ENCODE assay signal across 8 cellular contexts in the genomic region with DNA sequence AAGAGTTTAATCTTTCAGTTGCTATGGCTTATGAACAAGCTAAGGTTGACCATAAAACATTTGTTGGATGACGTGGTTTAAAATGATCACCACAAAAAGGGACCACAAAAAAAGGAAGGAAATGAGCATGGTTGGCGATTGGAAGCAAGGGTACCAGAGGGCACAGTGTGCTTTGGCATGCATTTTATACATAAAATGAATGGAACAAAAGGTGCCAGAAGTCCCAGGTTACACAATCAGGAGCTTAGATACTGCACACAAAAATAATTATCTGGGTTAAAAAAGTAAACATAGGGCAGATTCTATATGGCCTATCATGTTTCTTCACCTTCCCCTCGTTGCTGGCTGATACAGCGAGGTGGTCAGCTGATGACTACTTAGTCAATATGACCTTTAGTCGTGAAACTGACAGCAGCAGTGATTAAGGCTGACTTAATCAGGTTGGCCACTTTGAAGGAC. TPM values are rescaled to one million over a fixed set of nuclear protein-coding genes. Genes with fewer than 3 reads are reported as not detected.
DNase-seq lines count a peak whose midpoint lies in the region; ATAC-seq and TF ChIP-seq lines count a peak whose summit lies in the region.

No MANE protein-coding gene starts in this region.

- peaks cover 30% of the 10 kb centered on the region for H3K36me3 ChIP-seq in MG63
- H3K36me3 ChIP-seq in prostate gland, result peaks cover 0 to 1% of the 10 kb centered on the region in 2 donors
- H3K36me3 ChIP-seq in neuronal stem cell (replicated peaks in 1 of 2; ENCODE audit: control insufficient read depth in 2 of 2, insufficient read depth in 2 of 2, low read length in 2 of 2), result peaks cover 8 to 83% of the 10 kb centered on the region in 2 donors
- H3K36me3 ChIP-seq in suprapubic skin, result peaks cover 47% of the 10 kb centered on the region

- no peaks in the 10 kb centered on the region for H3K79me1 ChIP-seq in neuronal stem cell (ENCODE audit: low read depth, low read length)

- H3K4ac ChIP-seq in neuronal stem cell (ENCODE audit: low read length), result no peak overlapping the region

- no peak overlapping the region for H3K4me2 ChIP-seq in neuronal stem cell (ENCODE audit: insufficient read depth, low read length, poor library complexity, severe bottlenecking)

- no peak overlapping the region for H2BK5ac ChIP-seq in neuronal stem cell (ENCODE audit: low read length)

- H2BK120ac ChIP-seq in neuronal stem cell (ENCODE audit: low read depth, low read length), result no peak overlapping the region

- H3K4me1 ChIP-seq in prostate gland (replicated peaks) (no peaks in the 10 kb centered on the region), neuronal stem cell (ENCODE audit: control insufficient read depth in 2 of 2, insufficient read depth in 1 of 2, low read depth in 1 of 2, low read length in 2 of 2) (peaks cover 0 to 3% of the 10 kb centered on the region in 2 donors), suprapubic skin (peaks cover 5% of the 10 kb centered on the region)

- H3K18ac ChIP-seq in neuronal stem cell (ENCODE audit: low read length), result no peak overlapping the region

- no peak for TF ChIP-seq EP300 in suprapubic skin (IDR thresholded peaks at IDR 0.05)

- H4K8ac ChIP-seq in neuronal stem cell (ENCODE audit: low read depth, low read length), result no peak overlapping the region

- no peak overlapping the region for H2AK5ac ChIP-seq in neuronal stem cell (ENCODE audit: low read depth, low read length)

- no peak overlapping the region for H3K23ac ChIP-seq in neuronal stem cell (ENCODE audit: low read depth, low read length, poor library complexity)

- ATAC-seq in GM18909 (IDR thresholded peaks at IDR 0.05; ENCODE audit: poor library complexity, unreplicated experiment), result peak; percentile 47

- no peak overlapping the region for H2AFZ ChIP-seq in neuronal stem cell (ENCODE audit: low read length)

- TF ChIP-seq POLR2A in prostate gland (IDR thresholded peaks at IDR 0.05), result no peak
- TF ChIP-seq POLR2A in suprapubic skin (IDR thresholded peaks at IDR 0.05), result no peak

- 29% methylated on average over 5 of the region's 5 CpGs for WGBS in prostate gland
- WGBS in neuronal stem cell (ENCODE audit: extremely low coverage in 2 of 2, insufficient read length in 2 of 2, insufficient replicate concordance in 1 of 2), 2 donors, result no CpG with 5 or more reads among the region's 5 CpGs
- WGBS in suprapubic skin, result 65% methylated on average over 5 of the region's 5 CpGs

- H4K91ac ChIP-seq in neuronal stem cell (ENCODE audit: low read depth, low read length, poor library complexity), result no peak overlapping the region

- H2BK15ac ChIP-seq in neuronal stem cell (ENCODE audit: low read length), result no peak overlapping the region

- H3K4me3 ChIP-seq in MG63 (no peak overlapping the region), cardiac fibroblast (replicated peaks in 1 of 2; ENCODE audit: low read depth in 2 of 2, low read length in 2 of 2) (no peak overlapping the region), prostate gland (no peak overlapping the region), neuronal stem cell (ENCODE audit: low read length in 2 of 2) (no peak overlapping the region), suprapubic skin (no peak overlapping the region)

- TF ChIP-seq CTCF in cardiac fibroblast (IDR thresholded peaks at IDR 0.05; ENCODE audit: low read depth, low read length) (no peak), prostate gland (IDR thresholded peaks at IDR 0.05) (no peak), suprapubic skin (IDR thresholded peaks at IDR 0.05) (no peak)

- H3K27ac ChIP-seq in prostate gland (peak overlapping the region in 1 of 2 donors; percentile 32), neuronal stem cell (replicated peaks; ENCODE audit: low read length) (no peak overlapping the region), suprapubic skin (no peak overlapping the region)

- no peak overlapping the region for H3K9ac ChIP-seq in neuronal stem cell (ENCODE audit: low read depth, low read length, poor library complexity)

- no peak overlapping the region for H2BK12ac ChIP-seq in neuronal stem cell (ENCODE audit: low read length)

- peak; percentile 18 for DNase-seq in MG63
- peak; percentile 29 to 62 for DNase-seq in cardiac fibroblast (ENCODE audit: low read depth in 2 of 2)
- peak; percentile 27 for DNase-seq in prostate gland (ENCODE audit: low spot score)
- DNase-seq in neuronal stem cell (ENCODE audit: low spot score), result no peak
- no peak for DNase-seq in stimulated activated naive CD4-positive, alpha-beta T cell (lab: John Stamatoyannopoulos, UW)
- DNase-seq in cerebellum (ENCODE audit: low spot score), result no peak
- no peak for DNase-seq in suprapubic skin (ENCODE audit: low spot score in 2 of 2)

- intact Hi-C loops in prostate gland (cut with DNase I), result no loop called here

- H3K14ac ChIP-seq in neuronal stem cell (ENCODE audit: low read length), result no peak overlapping the region

- no peaks in the 10 kb centered on the region for H3K27me3 ChIP-seq in MG63
- no peaks in the 10 kb centered on the region for H3K27me3 ChIP-seq in prostate gland (replicated peaks; ENCODE audit: insufficient read depth)
- H3K27me3 ChIP-seq in neuronal stem cell (ENCODE audit: control insufficient read depth in 3 of 3, insufficient read depth in 3 of 3, low read depth in 1 of 3, low read length in 3 of 3), result no peaks in the 10 kb centered on the region
- H3K27me3 ChIP-seq in suprapubic skin, result no peaks in the 10 kb centered on the region

- H3K9me3 ChIP-seq in MG63 (no peaks in the 10 kb centered on the region), prostate gland (no peaks in the 10 kb centered on the region), neuronal stem cell (replicated peaks in 1 of 2; ENCODE audit: control insufficient read depth in 2 of 2, insufficient read depth in 1 of 2, low read depth in 1 of 2, low read length in 2 of 2) (no peaks in the 10 kb centered on the region), suprapubic skin (no peaks in the 10 kb centered on the region)

RNA-seq across cellular contexts. Expression of a gene that starts 50.7 kb away (rescaled TPM):
- 44.9 and 54.1 TPM in 2 replicates for total RNA-seq in MG63 (2014; rRNA removed; shearing (Covaris generic); ENCODE audit: low replicate concordance)
- total RNA-seq in prostate gland (100 to 1,000 TPM in 1 of 2 donors, 10 to 100 TPM in 1; 79.9 to 103 TPM), cerebellum (76.9 TPM), suprapubic skin (10 to 100 TPM; 49.2 to 83.6 (median 59.9) TPM)
- 61.9 TPM for polyA plus RNA-seq in neuronal stem cell (2013, experiment 1 of 2)
- 63.0 TPM for polyA plus RNA-seq in neuronal stem cell (2013, experiment 2 of 2)

RNA-seq across cellular contexts. Expression of a gene that starts 58.8 kb away (rescaled TPM):
- 1.5 and 4.2 TPM in 2 replicates for total RNA-seq in MG63 (2014; rRNA removed; shearing (Covaris generic); ENCODE audit: low replicate concordance)
- total RNA-seq in prostate gland, result 10 to 100 TPM; 16.8 to 47.8 TPM
- 12.5 TPM for polyA plus RNA-seq in neuronal stem cell (2013, experiment 1 of 2)
- 12.7 TPM for polyA plus RNA-seq in neuronal stem cell (2013, experiment 2 of 2)
- 13.2 TPM for total RNA-seq in cerebellum
- total RNA-seq in suprapubic skin, result 10 to 100 TPM; 33.2 to 71.1 (median 39.9) TPM

Comparison
In these comparisons a context has a peak if more than half of its experiments do, and no peak if none do; other contexts are left out.
1. DNase-seq: peak in MG63 (single experiment), cardiac fibroblast (2 of 2) and prostate gland (single experiment); none in neuronal stem cell (single experiment), stimulated activated naive CD4-positive, alpha-beta T cell (0 of 6), cerebellum (single experiment) and suprapubic skin (0 of 2).